ENCODE assay signal across 9 cellular contexts in genomic region chr5:56155992-56156584, GRCh38.
DNase-seq lines count a peak whose midpoint lies in the region; ATAC-seq and TF ChIP-seq lines count a peak whose summit lies in the region.
"Had no signal": no experiment of that assay in that cellular context is flagged by ENCODE, and none has a peak within 500 bp of the region (broad histone marks: within the 10 kb centered on the region; RNA-seq: fewer than 3 reads in every experiment).

No MANE protein-coding gene starts in this region.

- WGBS in esophagus squamous epithelium, 2 donors = 83 to 88% methylated on average over 4 of the region's 4 CpGs

- in situ Hi-C loops in HAP-1 (cut with MboI; ENCODE audit: low sequenced_read_pairs) = no loop called here

- H3K27me3 ChIP-seq in HAP-1 (ENCODE audit: low read depth) (no peaks in the 10 kb centered on the region), esophagus squamous epithelium (no peaks in the 10 kb centered on the region)

- no peaks in the 10 kb centered on the region for H3K36me3 Mint-ChIP-seq in activated CD4-positive, alpha-beta memory T cell treated with anti-CD3 and anti-CD28 coated beads for 36 hours
- H3K36me3 Mint-ChIP-seq in naive B cell = no peaks in the 10 kb centered on the region

- no peak for DNase-seq in activated CD4-positive, alpha-beta memory T cell treated with anti-CD3 and anti-CD28 coated beads for 36 hours
- DNase-seq in naive B cell = peak; percentile 2
- DNase-seq in HAP-1 (ENCODE audit: low spot score in 2 of 2) = no peak
- DNase-seq in RWPE1 (ENCODE audit: low spot score) = no peak
- no peak for DNase-seq in esophagus squamous epithelium (lab: John Stamatoyannopoulos, UW)
- DNase-seq in NCI-H1092 treated with DMSO at 0.1 percent for 48 hours (lab: John Stamatoyannopoulos, UW) = no peak
- DNase-seq: NCI-H1105 had no signal

- POLR2A ChIA-PET in activated CD4-positive, alpha-beta memory T cell treated with anti-CD3 and anti-CD28 coated beads for 36 hours (lab: Charles Lee) = interaction anchor here (1.0 kb wide), 1 partner anchor 103 kb away, joined by 3 read pairs; no protein-coding TSS in a partner anchor
- POLR2A ChIA-PET in RWPE1 (lab: Yijun Ruan, JAX; ENCODE audit: low non-redundant PET) = no interaction called here

- H3K9me3 Mint-ChIP-seq in activated CD4-positive, alpha-beta memory T cell treated with anti-CD3 and anti-CD28 coated beads for 36 hours = no peaks in the 10 kb centered on the region
- H3K9me3 Mint-ChIP-seq in naive B cell = no peaks in the 10 kb centered on the region

- CTCF ChIA-PET in activated CD4-positive, alpha-beta memory T cell treated with anti-CD3 and anti-CD28 coated beads for 36 hours (lab: Charles Lee) = interaction anchor here (1.0 kb wide), 1 partner anchor 13 kb away, joined by 4 read pairs; no protein-coding TSS in a partner anchor
- CTCF ChIA-PET in RWPE1 (lab: Yijun Ruan, JAX) = interaction anchor here (0.7 kb wide), 1 partner anchor 34 kb away, joined by 3 read pairs; no protein-coding TSS in a partner anchor

- TF ChIP-seq POLR2A in esophagus squamous epithelium (IDR thresholded peaks at IDR 0.05) = no peak

- H3K27me3 Mint-ChIP-seq in activated CD4-positive, alpha-beta memory T cell treated with anti-CD3 and anti-CD28 coated beads for 36 hours = no peaks in the 10 kb centered on the region
- H3K27me3 Mint-ChIP-seq in naive B cell = no peaks in the 10 kb centered on the region

- peaks cover 73% of the 10 kb centered on the region for H3K4me1 Mint-ChIP-seq in activated CD4-positive, alpha-beta memory T cell treated with anti-CD3 and anti-CD28 coated beads for 36 hours (ENCODE audit: low read depth)
- H3K4me1 Mint-ChIP-seq in naive B cell = peaks cover 7 to 14% (median 13%) of the 10 kb centered on the region in 3 donors

- no peak overlapping the region for H3K4me3 ChIP-seq in HAP-1
- H3K4me3 ChIP-seq in esophagus squamous epithelium = no peak overlapping the region

- H3K4me1 ChIP-seq in HAP-1 (peaks cover 29% of the 10 kb centered on the region), esophagus squamous epithelium (peaks cover 0 to 13% (median 0%) of the 10 kb centered on the region in 3 donors)

- H3K27ac Mint-ChIP-seq in activated CD4-positive, alpha-beta memory T cell treated with anti-CD3 and anti-CD28 coated beads for 36 hours = peak overlapping the region; percentile 88
- peak overlapping the region in 3 of 6 donors; percentile 15 to 21 (median 16) for H3K27ac Mint-ChIP-seq in naive B cell

- peak overlapping the region; percentile 14 for H3K4me3 Mint-ChIP-seq in activated CD4-positive, alpha-beta memory T cell treated with anti-CD3 and anti-CD28 coated beads for 36 hours
- H3K4me3 Mint-ChIP-seq in naive B cell = no peak overlapping the region

- TF ChIP-seq CTCF in RWPE1 (conservative IDR thresholded peaks at IDR 0.05; ENCODE audit: low read depth) (no peak), esophagus squamous epithelium (IDR thresholded peaks at IDR 0.05) (no peak)

- H3K27ac ChIP-seq in RWPE1 (no peak overlapping the region), esophagus squamous epithelium (peak overlapping the region in 2 of 4 donors; percentile 30 to 48)

- H3K36me3 ChIP-seq in HAP-1 (replicated peaks) (no peaks in the 10 kb centered on the region), esophagus squamous epithelium (no peaks in the 10 kb centered on the region)

- intact Hi-C loops in activated CD4-positive, alpha-beta memory T cell treated with anti-CD3 and anti-CD28 coated beads for 36 hours (cut with micrococcal nuclease) = loop anchor here (1.0 to 10.0 kb wide), 4 partner anchors 8 to 169 kb away; partner anchors contain the start of gene IL6ST
- intact Hi-C loops in esophagus squamous epithelium (cut with DNase I) = no loop called here

- ATAC-seq in GM18520 (IDR thresholded peaks at IDR 0.05; ENCODE audit: unreplicated experiment) = peak; percentile 6
- peak; percentile 7 for ATAC-seq in HG02943 (IDR thresholded peaks at IDR 0.05; ENCODE audit: low read depth, unreplicated experiment)
- ATAC-seq in naive B cell (ENCODE audit: low read depth in 2 of 2) = peak; percentile 52 to 71

- no peaks in the 10 kb centered on the region for H3K9me3 ChIP-seq in HAP-1
- no peaks in the 10 kb centered on the region for H3K9me3 ChIP-seq in esophagus squamous epithelium

Comparison
In these comparisons a context has a peak if more than half of its experiments do, and no peak if none do; other contexts are left out.
1. ATAC-seq: peak in every context shown above with its lines; median percentile 62 in naive B cell; 7 in HG02943; 6 in GM18520.